34 cellular contexts compared by ENCODE assay signal in genomic region chr21:37128069-37128468, GRCh38. TPM values are rescaled to one million over a fixed set of nuclear protein-coding genes. Genes with fewer than 3 reads are reported as not detected.
DNase-seq lines count a peak whose midpoint lies in the region; TF ChIP-seq lines count a peak whose summit lies in the region.
"Had no signal": no experiment of that assay in that cellular context is flagged by ENCODE, and none has a peak within 500 bp of the region (broad histone marks: within the 10 kb centered on the region; RNA-seq: fewer than 3 reads in every experiment).

No MANE protein-coding gene starts in this region.

- POLR2A ChIA-PET in MCF 10A (lab: Yijun Ruan, JAX) = interaction anchor here (0.7 kb wide), 2 partner anchors 35 to 1210 kb away, joined by 3 read pairs; no protein-coding TSS in a partner anchor
- POLR2A ChIA-PET in RWPE1 (lab: Yijun Ruan, JAX; ENCODE audit: low non-redundant PET) = no interaction called here

- H3K36me3 ChIP-seq in esophagus (ENCODE audit: control insufficient read depth in 2 of 2, insufficient read depth in 2 of 2, low read length in 1 of 2) (peaks cover 0 to 7% of the 10 kb centered on the region in 2 donors), neural progenitor cell (peaks cover 8% of the 10 kb centered on the region), uterus (no peaks in the 10 kb centered on the region)

- no peak for TF ChIP-seq POLR2A in uterus (IDR thresholded peaks at IDR 0.05)

- in situ Hi-C loops in T47D (cut with HindIII; ENCODE audit: low pct_unique_long_range_greater_than_20kb, low sequenced_read_pairs) = no loop called here

- H3K4me3 ChIP-seq in esophagus (ENCODE audit: low read depth in 1 of 2, low read length in 2 of 2) (no peak overlapping the region), neural progenitor cell (no peak overlapping the region), uterus (no peak overlapping the region)
- H3K4me3 ChIP-seq: ascending aorta, esophagus squamous epithelium, heart right ventricle, Peyer's patch, stomach had no signal

- H3K27ac Mint-ChIP-seq in MCF 10A (ENCODE audit: low read depth, unreplicated experiment) (no peak overlapping the region), neural progenitor cell (peak overlapping the region; percentile 24)
- H3K27ac Mint-ChIP-seq: activated CD4-positive, alpha-beta T cell treated with anti-CD3 and anti-CD28 coated beads, Interleukin-2, amount 10 ng/mL, durations not matched to agents 24 days and 14 days; activated naive CD8-positive, alpha-beta T cell; dendritic cell treated with granulocyte-macrophage colony-stimulating factor and Interleukin-4, amounts not matched to agents 40 ng/mL and 50 ng/mL, for 4 days had no signal

- TF ChIP-seq CTCF in MCF 10A (IDR thresholded peaks at IDR 0.05; ENCODE audit: unreplicated experiment) (no peak), neural progenitor cell (IDR thresholded peaks at IDR 0.05) (no peak), uterus (IDR thresholded peaks at IDR 0.05) (no peak), RWPE1 (conservative IDR thresholded peaks at IDR 0.05; ENCODE audit: low read depth) (no peak)

- H2AFZ ChIP-seq in neural progenitor cell (replicated peaks) = no peak overlapping the region
- H2AFZ ChIP-seq: parathyroid adenoma had no signal

- no peaks in the 10 kb centered on the region for H3K4me1 ChIP-seq in esophagus (ENCODE audit: control insufficient read depth in 2 of 2, insufficient read depth in 2 of 2, low read length in 1 of 2)
- no peaks in the 10 kb centered on the region for H3K4me1 ChIP-seq in neural progenitor cell
- no peaks in the 10 kb centered on the region for H3K4me1 ChIP-seq in uterus
- H3K4me1 ChIP-seq: ascending aorta, heart right ventricle, parathyroid adenoma, Peyer's patch, stomach had no signal

- CTCF ChIA-PET in MCF 10A (lab: Yijun Ruan, JAX) (no interaction called here), RWPE1 (lab: Yijun Ruan, JAX) (interaction anchor here (0.6 kb wide), 1 partner anchor 308 kb away, joined by 4 read pairs; no protein-coding TSS in a partner anchor)

- no peak overlapping the region for H3K4me2 ChIP-seq in neural progenitor cell

- DNase-seq in T47D (ENCODE audit: low read depth in 1 of 2, low spot score in 1 of 2) (peak; percentile 45 to 89), MCF 10A (ENCODE audit: unreplicated experiment) (no peak), neural progenitor cell (ENCODE audit: low spot score) (no peak), GM19238 (ENCODE audit: insufficient read length, low spot score) (no peak), uterus (no peak), RWPE1 (ENCODE audit: low spot score) (no peak), medulla oblongata (ENCODE audit: extremely low spot score) (no peak)
- DNase-seq: activated CD4-positive, alpha-beta T cell treated with anti-CD3 and anti-CD28 coated beads, Interleukin-2, amount 10 ng/mL, durations not matched to agents 24 days and 14 days; activated CD8-positive, alpha-beta memory T cell treated with anti-CD3 and anti-CD28 coated beads for 24 hours; activated effector memory CD4-positive, alpha-beta T cell treated with Interleukin-2 at 50 U/mL for 16 hours; C1 segment of cervical spinal cord; endodermal cell; esophagus squamous epithelium; foreskin melanocyte; GF-D8; heart right ventricle; Kasumi-1; MV-4-11; NCI-H1694; NCI-H446; NCI-H748 treated with DMSO at 0.1 percent for 48 hours; Peyer's patch; right cardiac atrium; stimulated activated CD8-positive, alpha-beta memory T cell treated with anti-CD3 and anti-CD28 coated beads, Interleukin-4, amount 100 ng/mL, for 48 hours; stomach; SW 1271; WERI-Rb-1 had no signal

- H3K27me3 ChIP-seq in esophagus (ENCODE audit: control insufficient read depth in 1 of 2, insufficient read depth in 2 of 2, low read length in 2 of 2) = no peaks in the 10 kb centered on the region
- no peaks in the 10 kb centered on the region for H3K27me3 ChIP-seq in neural progenitor cell
- no peaks in the 10 kb centered on the region for H3K27me3 ChIP-seq in uterus
- H3K27me3 ChIP-seq: ascending aorta, esophagus squamous epithelium, heart right ventricle, Peyer's patch, stomach had no signal

- no peaks in the 10 kb centered on the region for H4K20me1 ChIP-seq in neural progenitor cell (ENCODE audit: low read depth)

- no peaks in the 10 kb centered on the region for H3K9me3 Mint-ChIP-seq in MCF 10A (ENCODE audit: unreplicated experiment)
- no peaks in the 10 kb centered on the region for H3K9me3 Mint-ChIP-seq in neural progenitor cell
- H3K9me3 Mint-ChIP-seq: activated CD4-positive, alpha-beta T cell treated with anti-CD3 and anti-CD28 coated beads, Interleukin-2, amount 10 ng/mL, durations not matched to agents 24 days and 14 days; central memory CD8-positive, alpha-beta T cell; dendritic cell treated with granulocyte-macrophage colony-stimulating factor and Interleukin-4, amounts not matched to agents 40 ng/mL and 50 ng/mL, for 4 days; endodermal cell had no signal

- intact Hi-C loops in MCF 10A (cut with micrococcal nuclease) (no loop called here), uterus (cut with DNase I; ENCODE audit: low total_unique reads) (no loop called here)

- H3K9me3 ChIP-seq in esophagus (ENCODE audit: control insufficient read depth in 2 of 2, insufficient read depth in 1 of 2, low read depth in 1 of 2, low read length in 1 of 2) (no peaks in the 10 kb centered on the region), neural progenitor cell (ENCODE audit: low read depth) (no peaks in the 10 kb centered on the region), uterus (no peaks in the 10 kb centered on the region)
- H3K9me3 ChIP-seq: ascending aorta, esophagus squamous epithelium, heart right ventricle, Peyer's patch, stomach had no signal

- H3K4me1 Mint-ChIP-seq in MCF 10A (ENCODE audit: insufficient read depth, unreplicated experiment) (no peaks in the 10 kb centered on the region), neural progenitor cell (no peaks in the 10 kb centered on the region)
- H3K4me1 Mint-ChIP-seq: activated CD4-positive, alpha-beta T cell treated with anti-CD3 and anti-CD28 coated beads, Interleukin-2, amount 10 ng/mL, durations not matched to agents 24 days and 14 days; central memory CD8-positive, alpha-beta T cell; endodermal cell had no signal

- H3K36me3 Mint-ChIP-seq in MCF 10A (ENCODE audit: insufficient read depth, unreplicated experiment) (peaks cover 76% of the 10 kb centered on the region), neural progenitor cell (peaks cover 41% of the 10 kb centered on the region)

- H3K27ac ChIP-seq in esophagus (ENCODE audit: low read depth in 2 of 2, low read length in 1 of 2) (peak overlapping the region; percentile 31 to 64), neural progenitor cell (no peak overlapping the region), uterus (no peak overlapping the region), RWPE1 (no peak overlapping the region)
- H3K27ac ChIP-seq: 22Rv1, ascending aorta, heart right ventricle, parathyroid adenoma, Peyer's patch, stomach, WERI-Rb-1 had no signal

- no TSS peak for BruUV-seq in MCF 10A (replicated peaks; lab: Mats Ljungman, UMichigan)

- H3F3A ChIP-seq in neural progenitor cell (ENCODE audit: low read depth) = no peaks in the 10 kb centered on the region

- no peaks in the 10 kb centered on the region for H3K27me3 Mint-ChIP-seq in MCF 10A (ENCODE audit: insufficient read depth, unreplicated experiment)
- no peaks in the 10 kb centered on the region for H3K27me3 Mint-ChIP-seq in neural progenitor cell (ENCODE audit: insufficient read depth, low read depth)
- H3K27me3 Mint-ChIP-seq: activated CD4-positive, alpha-beta T cell treated with anti-CD3 and anti-CD28 coated beads, Interleukin-2, amount 10 ng/mL, durations not matched to agents 24 days and 14 days; activated naive CD8-positive, alpha-beta T cell; central memory CD8-positive, alpha-beta T cell; dendritic cell treated with granulocyte-macrophage colony-stimulating factor and Interleukin-4, amounts not matched to agents 40 ng/mL and 50 ng/mL, for 4 days had no signal

- H3K9ac ChIP-seq in neural progenitor cell = no peak overlapping the region
- H3K9ac ChIP-seq: parathyroid adenoma had no signal

- H3K4me3 Mint-ChIP-seq in MCF 10A (ENCODE audit: unreplicated experiment) (no peak overlapping the region), neural progenitor cell (no peak overlapping the region)
- H3K4me3 Mint-ChIP-seq: activated CD4-positive, alpha-beta T cell treated with anti-CD3 and anti-CD28 coated beads, Interleukin-2, amount 10 ng/mL, durations not matched to agents 24 days and 14 days; activated naive CD8-positive, alpha-beta T cell; central memory CD8-positive, alpha-beta T cell; dendritic cell treated with granulocyte-macrophage colony-stimulating factor and Interleukin-4, amounts not matched to agents 40 ng/mL and 50 ng/mL, for 4 days; endodermal cell had no signal

- no peaks in the 10 kb centered on the region for H3K79me2 ChIP-seq in neural progenitor cell (ENCODE audit: low read depth)
- H3K79me2 ChIP-seq: parathyroid adenoma had no signal

RNA-seq across cellular contexts. Expression of gene TTC3, which starts 55.0 kb away (rescaled TPM):
- total RNA-seq in MCF 10A (2022) (74.4 and 84.4 TPM in 2 replicates), neural progenitor cell (ENCODE audit: low replicate concordance) (116 and 135 TPM in 2 replicates), uterus (100 to 1,000 TPM; 104 to 522 (median 193) TPM)
- 10 to 100 TPM; 16.9 to 17.4 TPM for polyA plus RNA-seq in esophagus

RNA-seq across cellular contexts. Expression of gene PIGP, which starts 55.2 kb away (rescaled TPM):
- total RNA-seq in MCF 10A (2022) (25.1 and 29.8 TPM in 2 replicates), neural progenitor cell (ENCODE audit: low replicate concordance) (10.1 and 25.8 TPM in 2 replicates), uterus (10 to 100 TPM in 2 of 4 donors, 1 to 10 TPM in 2; 1.8 to 20.1 (median 9.3) TPM)
- 10 to 100 TPM; 13.4 to 14.6 TPM for polyA plus RNA-seq in esophagus

Comparison
In these comparisons a context has a peak if more than half of its experiments do, and no peak if none do; other contexts are left out.
1. DNase-seq: peak in T47D (2 of 2); none in MCF 10A (single experiment), neural progenitor cell (single experiment), GM19238 (single experiment), uterus (0 of 2), RWPE1 (single experiment) and medulla oblongata (single experiment).
2. H3K27ac ChIP-seq: peak in esophagus (2 of 2); none in neural progenitor cell (single experiment), uterus (0 of 2) and RWPE1 (single experiment).